Comparison of ENCODE assay signal across 11 cellular contexts in the genomic region with DNA sequence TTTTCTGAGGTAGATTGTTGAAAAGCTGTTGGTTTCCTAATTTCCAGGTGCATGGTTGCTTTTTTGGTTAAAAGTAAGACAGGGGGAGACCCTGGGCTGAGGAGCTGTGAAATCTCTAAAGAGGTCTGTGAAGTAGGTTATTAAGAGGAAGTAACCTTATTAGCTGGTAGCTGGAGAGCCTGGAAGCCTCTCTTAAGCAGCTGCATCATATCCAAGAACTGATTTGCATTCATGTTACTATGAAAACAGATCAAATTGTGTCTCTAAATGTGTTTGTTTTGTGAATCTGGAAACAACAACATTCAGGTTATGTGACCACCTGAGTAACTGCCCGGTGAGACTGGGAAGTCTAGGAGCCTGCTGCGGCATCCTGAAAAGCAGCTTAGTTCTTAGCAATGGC. TPM values are rescaled to one million over a fixed set of nuclear protein-coding genes. Genes with fewer than 3 reads are reported as not detected.
A peak's percentile ranks its signal among the peaks of the same experiment; 100 is the strongest.
DNase-seq lines count a peak whose midpoint lies in the region; ATAC-seq lines count a peak whose summit lies in the region.
"Had no signal": no experiment of that assay in that cellular context is flagged by ENCODE, and none has a peak within 500 bp of the region (broad histone marks: within the 10 kb centered on the region; RNA-seq: fewer than 3 reads in every experiment).

No MANE protein-coding gene starts in this region.

- no peak overlapping the region for H3K27ac Mint-ChIP-seq in activated naive CD4-positive, alpha-beta T cell treated with anti-CD3 and anti-CD28 coated beads, Interleukin-2, amount 10 ng/mL, durations not matched to agents 7 days and 5 days

- peaks cover 0 to 4% of the 10 kb centered on the region in 2 donors for H3K4me1 ChIP-seq in neuronal stem cell (ENCODE audit: control insufficient read depth in 2 of 2, insufficient read depth in 1 of 2, low read depth in 1 of 2, low read length in 2 of 2)

- H3K79me1 ChIP-seq in neuronal stem cell (ENCODE audit: low read depth, low read length) = no peaks in the 10 kb centered on the region

- H3K27ac ChIP-seq in neuronal stem cell (replicated peaks; ENCODE audit: low read length) = no peak overlapping the region
- H3K27ac ChIP-seq: upper lobe of left lung had no signal

- no peak overlapping the region for H3K4ac ChIP-seq in neuronal stem cell (ENCODE audit: low read length)

- no peak overlapping the region for H3K4me2 ChIP-seq in neuronal stem cell (ENCODE audit: insufficient read depth, low read length, poor library complexity, severe bottlenecking)

- H3K4me1 Mint-ChIP-seq in activated naive CD4-positive, alpha-beta T cell treated with anti-CD3 and anti-CD28 coated beads, Interleukin-2, amount 10 ng/mL, durations not matched to agents 7 days and 5 days = no peaks in the 10 kb centered on the region

- H2BK5ac ChIP-seq in neuronal stem cell (ENCODE audit: low read length) = no peak overlapping the region

- no peaks in the 10 kb centered on the region for H3K9me3 Mint-ChIP-seq in activated naive CD4-positive, alpha-beta T cell treated with anti-CD3 and anti-CD28 coated beads, Interleukin-2, amount 10 ng/mL, durations not matched to agents 7 days and 5 days

- CTCF ChIA-PET in activated naive CD4-positive, alpha-beta T cell treated with anti-CD3 and anti-CD28 coated beads, Interleukin-2, amount 10 ng/mL, durations not matched to agents 7 days and 5 days (lab: Charles Lee) = interaction anchor here (0.9 to 3.7 kb wide), 2 partner anchors 18 to 81 kb away, joined by 3 to 15 read pairs; no protein-coding TSS in a partner anchor

- H4K91ac ChIP-seq in neuronal stem cell (ENCODE audit: low read depth, low read length, poor library complexity) = no peak overlapping the region

- no peak overlapping the region for H3K18ac ChIP-seq in neuronal stem cell (ENCODE audit: low read length)

- no peak overlapping the region for H3K4me3 ChIP-seq in neuronal stem cell (ENCODE audit: low read length in 2 of 2)
- H3K4me3 ChIP-seq: upper lobe of left lung had no signal

- no peak overlapping the region for H2BK15ac ChIP-seq in neuronal stem cell (ENCODE audit: low read length)

- H3K36me3 ChIP-seq in neuronal stem cell (replicated peaks in 1 of 2; ENCODE audit: control insufficient read depth in 2 of 2, insufficient read depth in 2 of 2, low read length in 2 of 2) = no peaks in the 10 kb centered on the region
- H3K36me3 ChIP-seq: upper lobe of left lung had no signal

- WGBS in neuronal stem cell (ENCODE audit: extremely low coverage in 2 of 2, insufficient read length in 2 of 2, insufficient replicate concordance in 1 of 2), 2 donors = no CpG with 5 or more reads among the region's 2 CpGs

- DNase-seq in dermis blood vessel endothelial cell = peak; percentile 25
- no peak for DNase-seq in stimulated activated CD4-positive, alpha-beta T cell treated with anti-CD3 and anti-CD28 coated beads, Interleukin-4, amount 100 ng/mL, for 4 hours
- no peak for DNase-seq in HT-29 (ENCODE audit: low spot score)
- no peak for DNase-seq in neuronal stem cell (ENCODE audit: low spot score)
- no peak for DNase-seq in activated naive CD4-positive, alpha-beta T cell treated with anti-CD3 and anti-CD28 coated beads, Interleukin-2, amount 10 ng/mL, durations not matched to agents 7 days and 5 days
- DNase-seq: EL, MM.1S, upper lobe of left lung had no signal

- H3K36me3 Mint-ChIP-seq in activated naive CD4-positive, alpha-beta T cell treated with anti-CD3 and anti-CD28 coated beads, Interleukin-2, amount 10 ng/mL, durations not matched to agents 7 days and 5 days = no peaks in the 10 kb centered on the region

- H3K14ac ChIP-seq in neuronal stem cell (ENCODE audit: low read length) = no peak overlapping the region

- no peak overlapping the region for H3K4me3 Mint-ChIP-seq in activated naive CD4-positive, alpha-beta T cell treated with anti-CD3 and anti-CD28 coated beads, Interleukin-2, amount 10 ng/mL, durations not matched to agents 7 days and 5 days

- H3K23ac ChIP-seq in neuronal stem cell (ENCODE audit: low read depth, low read length, poor library complexity) = no peak overlapping the region

- no peak overlapping the region for H3K9ac ChIP-seq in neuronal stem cell (ENCODE audit: low read depth, low read length, poor library complexity)

- peak; percentile 88 for ATAC-seq in GM18499 (IDR thresholded peaks at IDR 0.05; ENCODE audit: insufficient read depth, unreplicated experiment)
- ATAC-seq in GM21390 (IDR thresholded peaks at IDR 0.05; ENCODE audit: unreplicated experiment) = peak; percentile 88
- ATAC-seq in HG03354 (IDR thresholded peaks at IDR 0.05; ENCODE audit: poor library complexity, severe bottlenecking, unreplicated experiment) = peak; percentile 91

- H2BK12ac ChIP-seq in neuronal stem cell (ENCODE audit: low read length) = no peak overlapping the region

- H3K9me3 ChIP-seq in neuronal stem cell (replicated peaks in 1 of 2; ENCODE audit: control insufficient read depth in 2 of 2, insufficient read depth in 1 of 2, low read depth in 1 of 2, low read length in 2 of 2) = no peaks in the 10 kb centered on the region
- H3K9me3 ChIP-seq: upper lobe of left lung had no signal

- H3K27me3 ChIP-seq in neuronal stem cell (ENCODE audit: control insufficient read depth in 3 of 3, insufficient read depth in 3 of 3, low read depth in 1 of 3, low read length in 3 of 3) = no peaks in the 10 kb centered on the region
- H3K27me3 ChIP-seq: upper lobe of left lung had no signal

- no peak overlapping the region for H4K8ac ChIP-seq in neuronal stem cell (ENCODE audit: low read depth, low read length)

- peaks cover 10% of the 10 kb centered on the region for H3K27me3 Mint-ChIP-seq in activated naive CD4-positive, alpha-beta T cell treated with anti-CD3 and anti-CD28 coated beads, Interleukin-2, amount 10 ng/mL, durations not matched to agents 7 days and 5 days

- H2AFZ ChIP-seq in neuronal stem cell (ENCODE audit: low read length) = no peak overlapping the region

- no peak overlapping the region for H2AK5ac ChIP-seq in neuronal stem cell (ENCODE audit: low read depth, low read length)

- H2BK120ac ChIP-seq in neuronal stem cell (ENCODE audit: low read depth, low read length) = no peak overlapping the region

RNA-seq across cellular contexts. Expression of a gene that starts 54.1 kb away (rescaled TPM):
- total RNA-seq in dermis blood vessel endothelial cell = 12.3 and 14.6 TPM in 2 replicates
- 4.3 and 9.3 TPM in 2 replicates for total RNA-seq in HT-29 (2014; rRNA removed; shearing (Covaris generic))
- polyA plus RNA-seq in neuronal stem cell (2013, experiment 1 of 2) = 1.2 TPM
- 1.2 TPM for polyA plus RNA-seq in neuronal stem cell (2013, experiment 2 of 2)
